12 cellular contexts compared by ENCODE assay signal in the genomic region with DNA sequence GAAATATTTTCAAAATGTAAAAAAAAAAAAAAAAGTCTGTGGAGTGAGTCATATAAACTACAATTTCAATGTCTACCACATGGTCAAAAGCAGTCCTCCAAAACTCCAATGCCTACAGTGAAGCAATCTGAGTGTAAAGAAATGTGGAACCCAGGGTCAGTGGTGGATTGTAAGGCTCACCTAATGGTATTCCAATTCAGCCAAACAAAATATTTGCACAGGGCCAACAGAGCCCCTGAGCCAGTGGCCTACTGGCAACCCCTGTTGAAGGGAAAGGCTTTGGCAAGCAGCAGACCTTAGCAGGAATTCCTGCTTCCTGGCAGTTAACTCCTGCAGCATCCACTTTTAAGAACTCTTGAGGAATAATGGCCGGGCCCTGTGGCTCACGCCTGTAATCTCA. TPM values are rescaled to one million over a fixed set of nuclear protein-coding genes. Genes with fewer than 3 reads are reported as not detected.
A peak's percentile ranks its signal among the peaks of the same experiment; 100 is the strongest.
DNase-seq lines count a peak whose midpoint lies in the region; ATAC-seq and TF ChIP-seq lines count a peak whose summit lies in the region.
"Had no signal": no experiment of that assay in that cellular context is flagged by ENCODE, and none has a peak within 500 bp of the region (broad histone marks: within the 10 kb centered on the region; RNA-seq: fewer than 3 reads in every experiment).

No MANE protein-coding gene starts in this region.

- H3K9me3 ChIP-seq in fibroblast of lung (ENCODE audit: control insufficient read depth, insufficient read depth, low read depth, low read length): no peaks in the 10 kb centered on the region

- no peaks in the 10 kb centered on the region for H3K9me3 Mint-ChIP-seq in activated naive CD4-positive, alpha-beta T cell treated with anti-CD3 and anti-CD28 coated beads, Interleukin-2, amount 50 U/mL, for 24 hours
- H3K9me3 Mint-ChIP-seq: activated CD4-positive, alpha-beta T cell treated with anti-CD3 and anti-CD28 coated beads, Interleukin-2, amount 10 ng/mL, durations not matched to agents 24 days and 14 days; neural progenitor cell had no signal

- no peak overlapping the region for H3K27ac ChIP-seq in fibroblast of lung (ENCODE audit: insufficient read depth, low read length)
- H3K27ac ChIP-seq: neural progenitor cell had no signal

- H3K36me3 ChIP-seq in fibroblast of lung (ENCODE audit: control insufficient read depth, insufficient read depth, low read length): no peaks in the 10 kb centered on the region
- H3K36me3 ChIP-seq: neural progenitor cell had no signal

- no peak overlapping the region for H2AFZ ChIP-seq in fibroblast of lung (ENCODE audit: low read length)
- H2AFZ ChIP-seq: neural progenitor cell had no signal

- H3K27me3 ChIP-seq in fibroblast of lung (ENCODE audit: control insufficient read depth, insufficient read depth, low read length): no peaks in the 10 kb centered on the region
- H3K27me3 ChIP-seq: neural progenitor cell had no signal

- ATAC-seq in HG02938 (IDR thresholded peaks at IDR 0.05; ENCODE audit: unreplicated experiment): no peak
- no peak for ATAC-seq in HG02623 (IDR thresholded peaks at IDR 0.05; ENCODE audit: unreplicated experiment)
- ATAC-seq in HG02852 (IDR thresholded peaks at IDR 0.05; ENCODE audit: unreplicated experiment): no peak

- peak overlapping the region; percentile 19 for H3K4me3 Mint-ChIP-seq in activated naive CD4-positive, alpha-beta T cell treated with anti-CD3 and anti-CD28 coated beads, Interleukin-2, amount 50 U/mL, for 24 hours
- H3K4me3 Mint-ChIP-seq: neural progenitor cell had no signal

- H3K9ac ChIP-seq in fibroblast of lung (ENCODE audit: insufficient read depth, low read length): no peak overlapping the region
- H3K9ac ChIP-seq: neural progenitor cell had no signal

- no peak for TF ChIP-seq CTCF in fibroblast of lung (conservative IDR thresholded peaks at IDR 0.05 in 1 of 2, IDR thresholded peaks at IDR 0.05 in 1 of 2; ENCODE audit: low read depth in 1 of 2, low read length in 2 of 2)

- no peak for DNase-seq in activated naive CD4-positive, alpha-beta T cell treated with anti-CD3 and anti-CD28 coated beads, Interleukin-2, amount 50 U/mL, for 16 hours
- peak; percentile 70 for DNase-seq in NCI-H2029 treated with DMSO at 0.1 percent for 48 hours (lab: John Stamatoyannopoulos, UW)
- peak; percentile 91 to 93 for DNase-seq in fibroblast of lung (ENCODE audit: low read depth in 2 of 2)
- peak; percentile 88 for DNase-seq in stromal cell of bone marrow (ENCODE audit: low read depth)
- DNase-seq: activated CD4-positive, alpha-beta T cell treated with anti-CD3 and anti-CD28 coated beads, Interleukin-2, amount 10 ng/mL, durations not matched to agents 24 days and 14 days; islet precursor cell; SHP77 had no signal

- H3K36me3 Mint-ChIP-seq in activated naive CD4-positive, alpha-beta T cell treated with anti-CD3 and anti-CD28 coated beads, Interleukin-2, amount 50 U/mL, for 24 hours: peaks cover 13% of the 10 kb centered on the region

- no peak overlapping the region for H3K4me3 ChIP-seq in fibroblast of lung (replicated peaks in 1 of 4; ENCODE audit: control extremely low read depth in 1 of 4, insufficient read depth in 1 of 4, low read depth in 3 of 4, low read length in 4 of 4)
- H3K4me3 ChIP-seq: neural progenitor cell had no signal

- H3K79me2 ChIP-seq in fibroblast of lung (ENCODE audit: control insufficient read depth, insufficient read depth, low read length): peaks cover 76% of the 10 kb centered on the region

- peaks cover 12% of the 10 kb centered on the region for H3K4me1 ChIP-seq in fibroblast of lung (ENCODE audit: control insufficient read depth, extremely low read depth, insufficient read depth, low read length)

- no peaks in the 10 kb centered on the region for H3K27me3 Mint-ChIP-seq in activated naive CD4-positive, alpha-beta T cell treated with anti-CD3 and anti-CD28 coated beads, Interleukin-2, amount 50 U/mL, for 24 hours
- H3K27me3 Mint-ChIP-seq: activated CD4-positive, alpha-beta T cell treated with anti-CD3 and anti-CD28 coated beads, Interleukin-2, amount 10 ng/mL, durations not matched to agents 24 days and 14 days had no signal

- H3K4me1 Mint-ChIP-seq in activated naive CD4-positive, alpha-beta T cell treated with anti-CD3 and anti-CD28 coated beads, Interleukin-2, amount 50 U/mL, for 24 hours: peaks cover 48% of the 10 kb centered on the region

- H3K4me2 ChIP-seq in fibroblast of lung (ENCODE audit: extremely low read depth, insufficient read depth, low read length): no peak overlapping the region
- H3K4me2 ChIP-seq: neural progenitor cell had no signal

- no peak overlapping the region for H3K27ac Mint-ChIP-seq in activated naive CD4-positive, alpha-beta T cell treated with anti-CD3 and anti-CD28 coated beads, Interleukin-2, amount 50 U/mL, for 24 hours
- H3K27ac Mint-ChIP-seq: activated CD4-positive, alpha-beta T cell treated with anti-CD3 and anti-CD28 coated beads, Interleukin-2, amount 10 ng/mL, durations not matched to agents 24 days and 14 days; neural progenitor cell had no signal

- no peaks in the 10 kb centered on the region for H4K20me1 ChIP-seq in fibroblast of lung (ENCODE audit: control insufficient read depth, extremely low read depth, insufficient read depth, low read length)

RNA-seq across cellular contexts. Expression of a gene that starts 3.4 kb away (rescaled TPM):
- 22.6 and 33.7 TPM in 2 replicates for total RNA-seq in fibroblast of lung
- polyA plus RNA-seq in fibroblast of lung: 36.7 and 88.4 TPM in 2 replicates
- 58.7 and 115 TPM in 2 replicates for polyA plus RNA-seq in fibroblast of lung (2012)
- polyA minus RNA-seq in fibroblast of lung (ENCODE audit: low replicate concordance): 86.4 and 194 TPM in 2 replicates

RNA-seq across cellular contexts. Expression of a gene that starts 39.8 kb away (rescaled TPM):
- total RNA-seq in fibroblast of lung: 25.9 and 39.3 TPM in 2 replicates
- 29.6 and 30.4 TPM in 2 replicates for polyA plus RNA-seq in fibroblast of lung
- polyA plus RNA-seq in fibroblast of lung (2012): 22.5 and 27.3 TPM in 2 replicates
- 115 and 131 TPM in 2 replicates for polyA minus RNA-seq in fibroblast of lung (ENCODE audit: low replicate concordance)
